18 cellular contexts compared by ENCODE assay signal in the genomic region with DNA sequence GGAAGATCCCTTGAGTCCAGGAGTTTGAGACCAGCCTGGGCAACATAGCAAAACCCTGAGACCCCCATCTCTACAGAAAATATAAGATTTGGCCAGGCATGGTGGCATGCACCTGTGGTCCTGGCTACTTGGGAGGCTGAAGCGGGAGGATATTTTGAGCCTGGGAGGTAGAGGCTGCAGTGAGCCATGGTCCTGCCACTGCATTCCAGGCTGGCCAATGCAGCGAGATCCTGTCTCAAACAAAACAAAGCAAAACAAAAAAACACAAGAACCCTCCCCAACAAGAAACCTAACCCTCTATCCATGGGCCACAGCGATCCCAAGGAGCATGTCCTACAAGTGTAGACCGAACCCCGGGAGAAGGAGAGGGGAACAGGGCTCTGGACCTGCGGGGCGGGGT.
DNase-seq lines count a peak whose midpoint lies in the region; ATAC-seq, FAIRE-seq and TF ChIP-seq lines count a peak whose summit lies in the region.
"Had no signal": no experiment of that assay in that cellular context is flagged by ENCODE, and none has a peak within 500 bp of the region (broad histone marks: within the 10 kb centered on the region; RNA-seq: fewer than 3 reads in every experiment).

No MANE protein-coding gene starts in this region.

- H3K27me3 Mint-ChIP-seq in CD4-positive, alpha-beta T cell, result no peaks in the 10 kb centered on the region
- no peaks in the 10 kb centered on the region for H3K27me3 Mint-ChIP-seq in naive thymus-derived CD4-positive, alpha-beta T cell
- H3K27me3 Mint-ChIP-seq: CD4-positive, CD25-positive, alpha-beta regulatory T cell had no signal

- intact Hi-C loops in CD4-positive, alpha-beta T cell (cut with DNase I, micrococcal nuclease), result loop anchor here in 1 of 2 experiments (5.0 kb wide), 1 partner anchor 841 kb away; no protein-coding TSS in a partner anchor
- intact Hi-C loops in naive thymus-derived CD4-positive, alpha-beta T cell (cut with micrococcal nuclease), result no loop called here

- no peaks in the 10 kb centered on the region for H3K9me3 Mint-ChIP-seq in CD4-positive, alpha-beta T cell
- H3K9me3 Mint-ChIP-seq in naive thymus-derived CD4-positive, alpha-beta T cell, result no peaks in the 10 kb centered on the region
- H3K9me3 Mint-ChIP-seq: CD4-positive, CD25-positive, alpha-beta regulatory T cell had no signal

- H3K27ac ChIP-seq in A549 (peak overlapping the region; percentile 89 to 93), SJSA1 (peak overlapping the region; percentile 57)
- H3K27ac ChIP-seq in CD4-positive, alpha-beta T cell (ENCODE audit: low read depth, low read length), result no peak overlapping the region
- H3K27ac ChIP-seq in naive thymus-derived CD4-positive, alpha-beta T cell (ENCODE audit: low read depth, low read length), result no peak overlapping the region

- no peak for TF ChIP-seq EP300 in A549 (IDR thresholded peaks at IDR 0.05)

- H3K9me3 ChIP-seq in A549 (no peaks in the 10 kb centered on the region), SJSA1 (replicated peaks) (no peaks in the 10 kb centered on the region)
- H3K9me3 ChIP-seq in CD4-positive, alpha-beta T cell (ENCODE audit: control insufficient read depth, low read length), result no peaks in the 10 kb centered on the region
- H3K9me3 ChIP-seq in naive thymus-derived CD4-positive, alpha-beta T cell (ENCODE audit: control insufficient read depth in 2 of 3, low read length in 3 of 3), result no peaks in the 10 kb centered on the region

- H3K4me3 ChIP-seq in A549, result no peak overlapping the region
- H3K4me3 ChIP-seq in SJSA1, result no peak overlapping the region
- H3K4me3 ChIP-seq in naive thymus-derived CD4-positive, alpha-beta T cell (ENCODE audit: low read length), result no peak overlapping the region
- H3K4me3 ChIP-seq: GM12878 had no signal

- H3K4me1 ChIP-seq in A549, result peaks cover 37% of the 10 kb centered on the region
- peaks cover 49% of the 10 kb centered on the region for H3K4me1 ChIP-seq in SJSA1 (replicated peaks)
- peaks cover 32 to 35% of the 10 kb centered on the region in 2 donors for H3K4me1 ChIP-seq in naive thymus-derived CD4-positive, alpha-beta T cell (ENCODE audit: control insufficient read depth in 2 of 2, insufficient read depth in 2 of 2, low read length in 2 of 2)

- POLR2A ChIA-PET in A549 (lab: Yijun Ruan, JAX), result interaction anchor here (1.5 kb wide), 1 partner anchor 129 kb away, joined by 12 read pairs; no protein-coding TSS in a partner anchor
- POLR2A ChIA-PET in CD4-positive, alpha-beta T cell (lab: Charles Lee), result no interaction called here
- POLR2A ChIA-PET in naive thymus-derived CD4-positive, alpha-beta T cell (lab: Charles Lee), result no interaction called here

- H3K36me3 ChIP-seq in SJSA1, result no peaks in the 10 kb centered on the region
- no peaks in the 10 kb centered on the region for H3K36me3 ChIP-seq in naive thymus-derived CD4-positive, alpha-beta T cell (ENCODE audit: control insufficient read depth in 2 of 3, insufficient read depth in 3 of 3, low read length in 3 of 3)

- in situ Hi-C loops in GM13977 (cut with MboI; ENCODE audit: low pct_unique_long_range_greater_than_20kb, low sequenced_read_pairs, unreplicated experiment), result no loop called here

- H3K4me1 Mint-ChIP-seq in CD4-positive, alpha-beta T cell (ENCODE audit: low read depth), result peaks cover 30% of the 10 kb centered on the region
- H3K4me1 Mint-ChIP-seq in naive thymus-derived CD4-positive, alpha-beta T cell, result peaks cover 16 to 42% (median 31%) of the 10 kb centered on the region in 7 donors

- ATAC-seq in A549, result peak; percentile 5 to 6; a peak in 4 of 6 replicates
- no peak for ATAC-seq in CD4-positive, alpha-beta T cell (ENCODE audit: poor library complexity)
- ATAC-seq in naive thymus-derived CD4-positive, alpha-beta T cell, result no peak
- ATAC-seq: GM12878 had no signal

- DNase-seq in A549 (ENCODE audit: low read depth in 1 of 2, low spot score in 1 of 2), result no peak
- DNase-seq in CD4-positive, alpha-beta T cell, result no peak
- no peak for DNase-seq in SJSA1 (ENCODE audit: low read depth in 1 of 2, low spot score in 2 of 2)
- DNase-seq in naive thymus-derived CD4-positive, alpha-beta T cell, result no peak
- DNase-seq in NCI-H510A (lab: John Stamatoyannopoulos, UW), result no peak
- no peak for DNase-seq in SHP77 treated with DMSO at 0.1 percent for 48 hours (lab: John Stamatoyannopoulos, UW)
- no peak for DNase-seq in GM13977 (ENCODE audit: low spot score)
- DNase-seq: CD4-positive, CD25-positive, alpha-beta regulatory T cell; DMS79 treated with DMSO at 0.1 percent for 48 hours; Kasumi-1; MM.1S; NCI-H1092 treated with DMSO at 0.1 percent for 48 hours; NCI-H2081 treated with DMSO at 0.1 percent for 48 hours; NCI-H510A treated with DMSO at 0.1 percent for 48 hours; NCI-H82 had no signal

- CTCF ChIA-PET in A549 (lab: Yijun Ruan, JAX), result interaction anchor here (0.6 to 8.1 kb wide), 11 partner anchors 11 to 212 kb away, joined by 3 to 97 read pairs (median 6); a partner anchor contains a TSS
- CTCF ChIA-PET in CD4-positive, alpha-beta T cell (lab: Charles Lee), result no interaction called here
- CTCF ChIA-PET in naive thymus-derived CD4-positive, alpha-beta T cell (lab: Charles Lee), result no interaction called here

- H3K36me3 Mint-ChIP-seq in CD4-positive, alpha-beta T cell (ENCODE audit: low read depth), result no peaks in the 10 kb centered on the region
- H3K36me3 Mint-ChIP-seq in naive thymus-derived CD4-positive, alpha-beta T cell, result peaks cover 0 to 1% (median 0%) of the 10 kb centered on the region in 5 donors
- H3K36me3 Mint-ChIP-seq: CD4-positive, CD25-positive, alpha-beta regulatory T cell had no signal

- no peak for TF ChIP-seq RAD21 in A549 (conservative IDR thresholded peaks at IDR 0.05 in 1 of 2, IDR thresholded peaks at IDR 0.05 in 1 of 2)

- TF ChIP-seq CTCF in A549 (IDR thresholded peaks at IDR 0.05), result no peak
- TF ChIP-seq CTCF in CD4-positive, alpha-beta T cell (IDR thresholded peaks at IDR 0.05), result no peak
- no peak for TF ChIP-seq CTCF in GM13977 (IDR thresholded peaks at IDR 0.05; ENCODE audit: extremely low read depth, insufficient read depth, missing control alignments)

- no peak overlapping the region for H3K4me3 Mint-ChIP-seq in CD4-positive, alpha-beta T cell
- no peak overlapping the region for H3K4me3 Mint-ChIP-seq in naive thymus-derived CD4-positive, alpha-beta T cell
- H3K4me3 Mint-ChIP-seq: CD4-positive, CD25-positive, alpha-beta regulatory T cell had no signal

- no peak for FAIRE-seq in A549 (lab: Jason Lieb, UNC)
- FAIRE-seq: G401.6, GM12878, GM18507 had no signal

- H3K27me3 ChIP-seq in CD4-positive, alpha-beta T cell (ENCODE audit: control insufficient read depth, insufficient read depth, low read length), result no peaks in the 10 kb centered on the region
- no peaks in the 10 kb centered on the region for H3K27me3 ChIP-seq in SJSA1 (replicated peaks)
- no peaks in the 10 kb centered on the region for H3K27me3 ChIP-seq in naive thymus-derived CD4-positive, alpha-beta T cell (ENCODE audit: control insufficient read depth in 2 of 2, insufficient read depth in 2 of 2, low read length in 2 of 2)

- WGBS in A549 (ENCODE audit: missing lambda C conversion rate), result 94% methylated on average over 7 of the region's 7 CpGs

- no peak for TF ChIP-seq POLR2A in A549 (IDR thresholded peaks at IDR 0.05; ENCODE audit: low read length)

- peak overlapping the region; percentile 44 for H3K27ac Mint-ChIP-seq in CD4-positive, alpha-beta T cell
- H3K27ac Mint-ChIP-seq in naive thymus-derived CD4-positive, alpha-beta T cell, result peak overlapping the region in 8 of 9 donors; percentile 9 to 88 (median 68)
- H3K27ac Mint-ChIP-seq: CD4-positive, CD25-positive, alpha-beta regulatory T cell had no signal

- H3K4me2 ChIP-seq in A549, result peak overlapping the region; percentile 59

TF ChIP-seq in A549, 52 proteins besides CTCF, POLR2A, EP300 and RAD21:
- TF ChIP-seq NR3C1 (IDR thresholded peaks at IDR 0.05) (no peak), EHMT2 (IDR thresholded peaks at IDR 0.05; ENCODE audit: low read depth) (0 out of 2 replicates have a peak, but pooled peaks have one; percentile 17)
TF ChIP-seq in A549: peak in this region for 1.

Comparison
In these comparisons a context has a peak if more than half of its experiments do, and no peak if none do; other contexts are left out.
1. ATAC-seq: peak in A549 (2 of 2); none in CD4-positive, alpha-beta T cell (single experiment) and naive thymus-derived CD4-positive, alpha-beta T cell (single experiment).
2. H3K27ac ChIP-seq: peak in A549 (2 of 2) and SJSA1 (single experiment); none in CD4-positive, alpha-beta T cell (single experiment) and naive thymus-derived CD4-positive, alpha-beta T cell (single experiment).